ENCODE assay signal across 1 cellular context in genomic region chr2:181891966-181892794, GRCh38.
TF ChIP-seq lines count a peak whose summit lies in the region.

No MANE protein-coding gene starts in this region.

TF ChIP-seq in A549, 52 proteins besides CTCF, POLR2A, EP300 and RAD21 (continued from another document):
- TF ChIP-seq PBX3 (IDR thresholded peaks at IDR 0.05), result no peak
- no peak for TF ChIP-seq REST (IDR thresholded peaks at IDR 0.05)
- no peak for TF ChIP-seq ZC3H11A (IDR thresholded peaks at IDR 0.05)
- no peak for TF ChIP-seq HES2 (IDR thresholded peaks at IDR 0.05)
- TF ChIP-seq ZNF302 (CRISPR knock-in tag; IDR thresholded peaks at IDR 0.05), result no peak
- 0 out of 2 replicates have a peak, but pooled peaks have one; percentile 33 for TF ChIP-seq TFCP2L1 (CRISPR knock-in tag; IDR thresholded peaks at IDR 0.05)
- TF ChIP-seq JUN (IDR thresholded peaks at IDR 0.05), result no peak; a peak in 1 of 5 replicates
- no peak for TF ChIP-seq CEBPB (IDR thresholded peaks at IDR 0.05)
- no peak for TF ChIP-seq NFE2L2 (conservative IDR thresholded peaks at IDR 0.05; ENCODE audit: low read length)
- TF ChIP-seq MAX (IDR thresholded peaks at IDR 0.05), result peak; percentile 89
- TF ChIP-seq KDM1A (IDR thresholded peaks at IDR 0.05; ENCODE audit: low read depth), result no peak
- TF ChIP-seq JUNB (IDR thresholded peaks at IDR 0.05), result no peak
- no peak for TF ChIP-seq HOXB13 (CRISPR knock-in tag; IDR thresholded peaks at IDR 0.05; ENCODE audit: low read depth)
- no peak for TF ChIP-seq RCOR1 (IDR thresholded peaks at IDR 0.05; ENCODE audit: low read depth, low read length)
- TF ChIP-seq USF2 (IDR thresholded peaks at IDR 0.05), result no peak
- TF ChIP-seq CBX8 (IDR thresholded peaks at IDR 0.05), result no peak
- TF ChIP-seq CHD2 (IDR thresholded peaks at IDR 0.05; ENCODE audit: low read length, partially characterized antibody), result peak; percentile 15
- TF ChIP-seq TP53 (CRISPR knock-in tag; IDR thresholded peaks at IDR 0.05), result no peak; the same call in 1 of the 2 replicates
- no peak for TF ChIP-seq CBX2 (IDR thresholded peaks at IDR 0.05; ENCODE audit: borderline replicate concordance, low read depth)
- no peak for TF ChIP-seq RARB (CRISPR knock-in tag; IDR thresholded peaks at IDR 0.05)
- no peak for TF ChIP-seq CHD4 (IDR thresholded peaks at IDR 0.05; ENCODE audit: borderline replicate concordance)
- no peak for TF ChIP-seq ZFP36 (IDR thresholded peaks at IDR 0.05; ENCODE audit: borderline replicate concordance, partially characterized antibody)
- no peak for TF ChIP-seq FOXS1 (CRISPR knock-in tag; IDR thresholded peaks at IDR 0.05)
- no peak for TF ChIP-seq HOXA7 (CRISPR knock-in tag; IDR thresholded peaks at IDR 0.05)
- TF ChIP-seq MAFK (IDR thresholded peaks at IDR 0.05; ENCODE audit: partially characterized antibody), result no peak
- no peak for TF ChIP-seq ELK1 (IDR thresholded peaks at IDR 0.05; ENCODE audit: low read depth, low read length)
